In the genomic region with DNA sequence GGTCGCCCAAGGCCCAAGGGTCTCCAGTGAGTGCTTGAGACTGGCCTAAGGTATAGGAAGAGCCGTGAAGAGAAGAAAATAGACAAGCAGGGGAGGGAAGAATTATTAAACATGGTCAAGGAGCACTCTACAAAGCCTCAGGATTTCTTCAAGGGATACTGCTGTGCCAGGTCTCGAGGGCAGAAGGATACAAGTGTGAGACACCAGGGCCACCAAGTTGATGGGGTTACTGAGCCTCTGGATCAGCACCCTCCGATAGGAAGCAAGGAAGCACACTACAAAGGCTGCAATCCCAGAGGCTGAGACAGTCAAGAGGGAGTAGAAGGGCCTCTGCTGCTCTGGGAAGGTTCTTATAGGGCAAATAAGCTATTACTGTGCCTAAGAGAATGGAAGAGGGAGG, we compare ENCODE assay signal across 15 cellular contexts. TPM values are rescaled to one million over a fixed set of nuclear protein-coding genes. Genes with fewer than 3 reads are reported as not detected.
DNase-seq lines count a peak whose midpoint lies in the region; ATAC-seq and TF ChIP-seq lines count a peak whose summit lies in the region.
"Had no signal": no experiment of that assay in that cellular context is flagged by ENCODE, and none has a peak within 500 bp of the region (broad histone marks: within the 10 kb centered on the region; RNA-seq: fewer than 3 reads in every experiment).

No MANE protein-coding gene starts in this region.

- peak overlapping the region; percentile 99 for H3K9ac ChIP-seq in Loucy (ENCODE audit: low read depth, low read length, poor library complexity, severe bottlenecking)

- no peak for DNase-seq in activated T-cell treated with anti-CD3 and anti-CD28 coated beads, Interleukin-2, amount 50 U/mL, for 24 hours
- no peak for DNase-seq in activated T-cell treated with anti-CD3 and anti-CD28 coated beads for 4 hours
- no peak for DNase-seq in activated naive CD8-positive, alpha-beta T cell treated with anti-CD3 and anti-CD28 coated beads, Interleukin-2, amount 10 ng/mL, durations not matched to agents 7 days and 5 days
- no peak for DNase-seq in stimulated activated naive B cell treated with anti-CD40 and anti-IgM and Interleukin-4, amounts not matched to agents 10 μg/mL and 1 μg/mL and 100 μg/mL, for 72 hours
- DNase-seq in suprapubic skin (ENCODE audit: low spot score in 2 of 2), result no peak
- no peak for DNase-seq in NCI-H1417 (lab: John Stamatoyannopoulos, UW)
- DNase-seq: ACHN, GOT3, hypothalamus, left cardiac atrium, NCI-H774, substantia nigra had no signal

- TF ChIP-seq EP300 in suprapubic skin (IDR thresholded peaks at IDR 0.05), result no peak

- peaks cover 90% of the 10 kb centered on the region for H3K79me2 ChIP-seq in Loucy (ENCODE audit: insufficient read depth, low read length)

- H3F3A ChIP-seq in Loucy (ENCODE audit: low read depth), result peaks cover 17% of the 10 kb centered on the region

- no peak for TF ChIP-seq POLR2A in suprapubic skin (IDR thresholded peaks at IDR 0.05)

- POLR2A ChIA-PET in activated naive CD8-positive, alpha-beta T cell treated with anti-CD3 and anti-CD28 coated beads, Interleukin-2, amount 10 ng/mL, durations not matched to agents 7 days and 5 days (lab: Charles Lee), result interaction anchor here (1.6 to 18.3 kb wide), 6 partner anchors 8 to 72 kb away, joined by 4 to 2283 read pairs (median 16); partner anchors contain the start of genes RNF43, SUPT4H1 and TSPOAP1

- WGBS in suprapubic skin, result 89% methylated on average over 4 of the region's 4 CpGs

- H3K4me3 Mint-ChIP-seq in activated T-cell treated with anti-CD3 and anti-CD28 coated beads, Interleukin-2, amount 50 U/mL, for 24 hours, result peak overlapping the region; percentile 99
- peak overlapping the region; percentile 93 for H3K4me3 Mint-ChIP-seq in activated naive CD8-positive, alpha-beta T cell treated with anti-CD3 and anti-CD28 coated beads, Interleukin-2, amount 10 ng/mL, durations not matched to agents 7 days and 5 days
- H3K4me3 Mint-ChIP-seq in stimulated activated naive B cell treated with anti-CD40 and anti-IgM and Interleukin-4, amounts not matched to agents 10 μg/mL and 1 μg/mL and 100 μg/mL, for 72 hours, result peak overlapping the region; percentile 82 to 88

- no peaks in the 10 kb centered on the region for H3K9me3 ChIP-seq in Loucy (ENCODE audit: insufficient read depth, low read depth, low read length)
- no peaks in the 10 kb centered on the region for H3K9me3 ChIP-seq in suprapubic skin

- H3K9me3 Mint-ChIP-seq in activated T-cell treated with anti-CD3 and anti-CD28 coated beads, Interleukin-2, amount 50 U/mL, for 24 hours, result no peaks in the 10 kb centered on the region
- H3K9me3 Mint-ChIP-seq in activated naive CD8-positive, alpha-beta T cell treated with anti-CD3 and anti-CD28 coated beads, Interleukin-2, amount 10 ng/mL, durations not matched to agents 7 days and 5 days, result no peaks in the 10 kb centered on the region
- H3K9me3 Mint-ChIP-seq in stimulated activated naive B cell treated with anti-CD40 and anti-IgM and Interleukin-4, amounts not matched to agents 10 μg/mL and 1 μg/mL and 100 μg/mL, for 72 hours, result peaks cover 0 to 2% of the 10 kb centered on the region in 2 donors

- no peak overlapping the region for H3K27ac ChIP-seq in suprapubic skin

- H3K36me3 Mint-ChIP-seq in activated T-cell treated with anti-CD3 and anti-CD28 coated beads, Interleukin-2, amount 50 U/mL, for 24 hours (ENCODE audit: low read depth), result peaks cover 95% of the 10 kb centered on the region
- peaks cover 64% of the 10 kb centered on the region for H3K36me3 Mint-ChIP-seq in activated naive CD8-positive, alpha-beta T cell treated with anti-CD3 and anti-CD28 coated beads, Interleukin-2, amount 10 ng/mL, durations not matched to agents 7 days and 5 days
- peaks cover 66 to 78% of the 10 kb centered on the region in 2 donors for H3K36me3 Mint-ChIP-seq in stimulated activated naive B cell treated with anti-CD40 and anti-IgM and Interleukin-4, amounts not matched to agents 10 μg/mL and 1 μg/mL and 100 μg/mL, for 72 hours

- H3K4me3 ChIP-seq in Loucy (ENCODE audit: low read length, poor library complexity, severe bottlenecking) (peak overlapping the region; percentile 99), suprapubic skin (no peak overlapping the region)

- H3K27me3 ChIP-seq in Loucy (ENCODE audit: insufficient read depth, low read length, poor library complexity, severe bottlenecking), result no peaks in the 10 kb centered on the region
- no peaks in the 10 kb centered on the region for H3K27me3 ChIP-seq in suprapubic skin

- no peaks in the 10 kb centered on the region for H3K27me3 Mint-ChIP-seq in activated T-cell treated with anti-CD3 and anti-CD28 coated beads, Interleukin-2, amount 50 U/mL, for 24 hours
- no peaks in the 10 kb centered on the region for H3K27me3 Mint-ChIP-seq in activated naive CD8-positive, alpha-beta T cell treated with anti-CD3 and anti-CD28 coated beads, Interleukin-2, amount 10 ng/mL, durations not matched to agents 7 days and 5 days
- H3K27me3 Mint-ChIP-seq in stimulated activated naive B cell treated with anti-CD40 and anti-IgM and Interleukin-4, amounts not matched to agents 10 μg/mL and 1 μg/mL and 100 μg/mL, for 72 hours, result no peaks in the 10 kb centered on the region
- H3K27me3 Mint-ChIP-seq: progenitor cell of endocrine pancreas had no signal

- peak overlapping the region; percentile 94 for H3K4me2 ChIP-seq in Loucy (ENCODE audit: low read depth, low read length, poor library complexity, severe bottlenecking)

- ATAC-seq in activated naive CD8-positive, alpha-beta T cell treated with anti-CD3 and anti-CD28 coated beads, Interleukin-2, amount 10 ng/mL, durations not matched to agents 7 days and 5 days (ENCODE audit: low read depth), result no peak
- ATAC-seq in stimulated activated naive B cell treated with anti-CD40 and anti-IgM and Interleukin-4, amounts not matched to agents 10 μg/mL and 1 μg/mL and 100 μg/mL, for 72 hours (replicated peaks), result no peak
- ATAC-seq in HG02798 (IDR thresholded peaks at IDR 0.05; ENCODE audit: poor library complexity, unreplicated experiment), result no peak

- H3K4me1 ChIP-seq in Loucy (ENCODE audit: insufficient read depth, low read length, poor library complexity, severe bottlenecking) (peaks cover 59% of the 10 kb centered on the region), suprapubic skin (no peaks in the 10 kb centered on the region)

- peaks cover 89% of the 10 kb centered on the region for H3K4me1 Mint-ChIP-seq in activated T-cell treated with anti-CD3 and anti-CD28 coated beads, Interleukin-2, amount 50 U/mL, for 24 hours (ENCODE audit: low read depth)
- peaks cover 72% of the 10 kb centered on the region for H3K4me1 Mint-ChIP-seq in activated naive CD8-positive, alpha-beta T cell treated with anti-CD3 and anti-CD28 coated beads, Interleukin-2, amount 10 ng/mL, durations not matched to agents 7 days and 5 days
- peaks cover 53 to 83% of the 10 kb centered on the region in 2 donors for H3K4me1 Mint-ChIP-seq in stimulated activated naive B cell treated with anti-CD40 and anti-IgM and Interleukin-4, amounts not matched to agents 10 μg/mL and 1 μg/mL and 100 μg/mL, for 72 hours

- peaks cover 42% of the 10 kb centered on the region for H4K20me1 ChIP-seq in Loucy (ENCODE audit: insufficient read depth, low read length, poor library complexity, severe bottlenecking)

- no peak overlapping the region for H2AFZ ChIP-seq in Loucy (ENCODE audit: low read length)

- TF ChIP-seq CTCF in Loucy (conservative IDR thresholded peaks at IDR 0.05; ENCODE audit: low read length), result no peak
- no peak for TF ChIP-seq CTCF in suprapubic skin (IDR thresholded peaks at IDR 0.05)

- H3K9me2 ChIP-seq in Loucy (replicated peaks; ENCODE audit: low read depth, low read length), result no peaks in the 10 kb centered on the region

- peak overlapping the region; percentile 100 for H3K27ac Mint-ChIP-seq in activated T-cell treated with anti-CD3 and anti-CD28 coated beads, Interleukin-2, amount 50 U/mL, for 24 hours
- peak overlapping the region; percentile 97 for H3K27ac Mint-ChIP-seq in activated naive CD8-positive, alpha-beta T cell treated with anti-CD3 and anti-CD28 coated beads, Interleukin-2, amount 10 ng/mL, durations not matched to agents 7 days and 5 days
- H3K27ac Mint-ChIP-seq in stimulated activated naive B cell treated with anti-CD40 and anti-IgM and Interleukin-4, amounts not matched to agents 10 μg/mL and 1 μg/mL and 100 μg/mL, for 72 hours, result peak overlapping the region; percentile 100
- H3K27ac Mint-ChIP-seq: progenitor cell of endocrine pancreas had no signal

- H3K36me3 ChIP-seq in Loucy (ENCODE audit: insufficient read depth, low read length), result peaks cover 47% of the 10 kb centered on the region; the same call in 1 of the 2 replicates
- peaks cover 72% of the 10 kb centered on the region for H3K36me3 ChIP-seq in suprapubic skin

RNA-seq across cellular contexts. Expression of gene SUPT4H1, which starts 6.5 kb away (rescaled TPM):
- 10 to 100 TPM; 66.4 to 70.2 TPM for total RNA-seq in activated naive CD8-positive, alpha-beta T cell treated with anti-CD3 and anti-CD28 coated beads, Interleukin-2, amount 10 ng/mL, durations not matched to agents 7 days and 5 days
- total RNA-seq in suprapubic skin, result 10 to 100 TPM; 33.8 to 48.3 (median 40.3) TPM

RNA-seq across cellular contexts. Expression of gene TSPOAP1, which starts 16.9 kb away (rescaled TPM):
- 10 to 100 TPM; 70.6 to 77.7 TPM for total RNA-seq in activated naive CD8-positive, alpha-beta T cell treated with anti-CD3 and anti-CD28 coated beads, Interleukin-2, amount 10 ng/mL, durations not matched to agents 7 days and 5 days
- total RNA-seq in suprapubic skin, result 10 to 100 TPM in 2 of 4 donors, 1 to 10 TPM in 2; 6.8 to 26.9 (median 12.4) TPM
